13 cellular contexts compared by ENCODE assay signal in the genomic region with DNA sequence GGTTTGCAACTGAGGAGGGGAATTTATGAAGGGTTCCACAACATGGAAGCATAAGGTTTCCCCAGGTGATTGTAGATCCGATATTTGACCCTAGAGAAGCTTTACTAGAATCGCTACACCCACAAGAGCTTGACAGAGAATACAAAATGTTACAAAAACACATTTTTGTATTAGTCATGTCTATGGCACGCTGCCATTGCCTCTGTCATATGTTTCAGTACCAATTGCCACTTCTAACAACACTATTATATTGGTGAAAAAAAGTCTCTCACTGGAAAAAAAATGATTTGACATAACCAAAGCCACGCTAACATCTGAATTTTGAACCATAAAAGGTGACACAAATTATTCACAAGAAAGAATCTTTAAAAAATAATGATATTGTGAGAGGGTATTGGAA.
DNase-seq lines count a peak whose midpoint lies in the region; ATAC-seq and TF ChIP-seq lines count a peak whose summit lies in the region.
"Had no signal": no experiment of that assay in that cellular context is flagged by ENCODE, and none has a peak within 500 bp of the region (broad histone marks: within the 10 kb centered on the region; RNA-seq: fewer than 3 reads in every experiment).

No MANE protein-coding gene starts in this region.

- no peak overlapping the region for H2BK12ac ChIP-seq in neuronal stem cell (ENCODE audit: low read length)

- H4K20me1 ChIP-seq in GM23248 (ENCODE audit: insufficient read depth), result no peaks in the 10 kb centered on the region

- H3K9me3 ChIP-seq in GM23248 (ENCODE audit: low read depth), result no peaks in the 10 kb centered on the region
- H3K9me3 ChIP-seq in transverse colon, result no peaks in the 10 kb centered on the region
- no peaks in the 10 kb centered on the region for H3K9me3 ChIP-seq in neuronal stem cell (replicated peaks in 1 of 2; ENCODE audit: control insufficient read depth in 2 of 2, insufficient read depth in 1 of 2, low read depth in 1 of 2, low read length in 2 of 2)
- H3K9me3 ChIP-seq: HAP-1 had no signal

- peaks cover 11% of the 10 kb centered on the region for H3K4me1 ChIP-seq in GM23248 (ENCODE audit: insufficient read depth)
- H3K4me1 ChIP-seq in transverse colon, result no peaks in the 10 kb centered on the region
- H3K4me1 ChIP-seq in neuronal stem cell (ENCODE audit: control insufficient read depth in 2 of 2, insufficient read depth in 1 of 2, low read depth in 1 of 2, low read length in 2 of 2), result no peaks in the 10 kb centered on the region
- H3K4me1 ChIP-seq: HAP-1 had no signal

- H3K36me3 ChIP-seq in GM23248 (ENCODE audit: low read depth) (no peaks in the 10 kb centered on the region), transverse colon (no peaks in the 10 kb centered on the region), neuronal stem cell (replicated peaks in 1 of 2; ENCODE audit: control insufficient read depth in 2 of 2, insufficient read depth in 2 of 2, low read length in 2 of 2) (peaks cover 0 to 4% of the 10 kb centered on the region in 2 donors)
- H3K36me3 ChIP-seq: HAP-1 had no signal

- no peak overlapping the region for H4K8ac ChIP-seq in neuronal stem cell (ENCODE audit: low read depth, low read length)

- peak; percentile 51 for ATAC-seq in sciatic nerve
- no peak for ATAC-seq in activated CD4-positive, CD25-positive, alpha-beta regulatory T cell treated with anti-CD3 and anti-CD28 coated beads, Interleukin-2, amount 50 U/mL, for 24 hours

- H3K18ac ChIP-seq in neuronal stem cell (ENCODE audit: low read length), result no peak overlapping the region

- H4K91ac ChIP-seq in neuronal stem cell (ENCODE audit: low read depth, low read length, poor library complexity), result no peak overlapping the region

- no peak overlapping the region for H3K14ac ChIP-seq in neuronal stem cell (ENCODE audit: low read length)

- no peaks in the 10 kb centered on the region for H3K79me2 ChIP-seq in GM23248 (ENCODE audit: insufficient read depth)

- H2AFZ ChIP-seq in GM23248 (peak overlapping the region; percentile 54; the same call in 1 of the 2 replicates), neuronal stem cell (ENCODE audit: low read length) (no peak overlapping the region)
- H2AFZ ChIP-seq: PC-9 had no signal

- WGBS in GM23248 (ENCODE audit: low coverage in 1 of 2, low lambda C conversion rate in 2 of 2, missing lambda C conversion rate in 2 of 2), 2 experiments, result 22 to 24% methylated on average over 4 of the region's 4 CpGs
- 59 to 68% methylated on average over 4 of the region's 4 CpGs for WGBS in transverse colon (ENCODE audit: low coverage in 1 of 2), 2 donors
- WGBS in neuronal stem cell (ENCODE audit: extremely low coverage in 2 of 2, insufficient read length in 2 of 2, insufficient replicate concordance in 1 of 2), 2 donors, result no CpG with 5 or more reads among the region's 4 CpGs

- H3F3A ChIP-seq in GM23248 (ENCODE audit: insufficient read depth), result no peaks in the 10 kb centered on the region; the same call in 1 of the 2 replicates

- no peaks in the 10 kb centered on the region for H3K9me2 ChIP-seq in GM23248 (ENCODE audit: insufficient read depth)

- no peak for TF ChIP-seq EP300 in transverse colon (IDR thresholded peaks at IDR 0.05; ENCODE audit: low read depth)

- no peak overlapping the region for H2BK15ac ChIP-seq in neuronal stem cell (ENCODE audit: low read length)

- H3K27me3 ChIP-seq in GM23248 (replicated peaks; ENCODE audit: insufficient read depth), result no peaks in the 10 kb centered on the region
- H3K27me3 ChIP-seq in transverse colon, result no peaks in the 10 kb centered on the region
- H3K27me3 ChIP-seq in neuronal stem cell (ENCODE audit: control insufficient read depth in 3 of 3, insufficient read depth in 3 of 3, low read depth in 1 of 3, low read length in 3 of 3), result no peaks in the 10 kb centered on the region

- DNase-seq in GM23248 (peak; percentile 77), RPMI8226 (peak; percentile 5), fibroblast of mammary gland (ENCODE audit: low read depth) (peak; percentile 79), sciatic nerve (ENCODE audit: low spot score) (peak; percentile 58), medulla oblongata (ENCODE audit: extremely low spot score) (no peak), transverse colon (no peak), neuronal stem cell (ENCODE audit: low spot score) (no peak)
- DNase-seq: immature natural killer cell; KBM-7; stimulated activated naive CD4-positive, alpha-beta T cell treated with Interleukin-2 at 50 U/mL for 16 hours had no signal

- H3K9ac ChIP-seq in GM23248 (no peak overlapping the region), neuronal stem cell (ENCODE audit: low read depth, low read length, poor library complexity) (no peak overlapping the region)

- no peak overlapping the region for H2AK5ac ChIP-seq in neuronal stem cell (ENCODE audit: low read depth, low read length)

- H3K4me3 ChIP-seq in GM23248 (no peak overlapping the region; the same call in 1 of the 2 replicates), fibroblast of mammary gland (ENCODE audit: control insufficient read depth, low read depth, low read length) (no peak overlapping the region), transverse colon (no peak overlapping the region), neuronal stem cell (ENCODE audit: low read length in 2 of 2) (no peak overlapping the region)
- H3K4me3 ChIP-seq: HAP-1, PC-9 had no signal

- in situ Hi-C loops in GM23248 (cut with MboI) (no loop called here), transverse colon (cut with MboI; ENCODE audit: low pct_ligation_motif_present in 1 of 4, low pct_unique_long_range_greater_than_20kb in 1 of 4, low sequenced_read_pairs in 3 of 4) (no loop called here)

- TF ChIP-seq CTCF in fibroblast of mammary gland (conservative IDR thresholded peaks at IDR 0.05; ENCODE audit: control insufficient read depth, insufficient read depth, low read depth, low read length) (no peak), transverse colon (IDR thresholded peaks at IDR 0.05) (no peak)

- peak overlapping the region; percentile 49 for H3K4me2 ChIP-seq in GM23248 (ENCODE audit: unreplicated experiment)
- H3K4me2 ChIP-seq in neuronal stem cell (ENCODE audit: insufficient read depth, low read length, poor library complexity, severe bottlenecking), result no peak overlapping the region
- H3K4me2 ChIP-seq: PC-9 had no signal

- H3K27ac ChIP-seq in GM23248, result no peak overlapping the region
- H3K27ac ChIP-seq in transverse colon, result no peak overlapping the region
- H3K27ac ChIP-seq in neuronal stem cell (replicated peaks; ENCODE audit: low read length), result no peak overlapping the region
- H3K27ac ChIP-seq: PC-9 had no signal

- H2BK120ac ChIP-seq in neuronal stem cell (ENCODE audit: low read depth, low read length), result no peak overlapping the region

- H3K4ac ChIP-seq in neuronal stem cell (ENCODE audit: low read length), result no peak overlapping the region

- no peak overlapping the region for H3K23ac ChIP-seq in neuronal stem cell (ENCODE audit: low read depth, low read length, poor library complexity)

- no peaks in the 10 kb centered on the region for H3K79me1 ChIP-seq in neuronal stem cell (ENCODE audit: low read depth, low read length)

- intact Hi-C loops in sciatic nerve (cut with DNase I), result no loop called here
- intact Hi-C loops in transverse colon (cut with DNase I; ENCODE audit: low total_unique reads), result no loop called here

- H2BK5ac ChIP-seq in neuronal stem cell (ENCODE audit: low read length), result no peak overlapping the region

- no peak for TF ChIP-seq POLR2A in transverse colon (IDR thresholded peaks at IDR 0.05)

Comparison
In these comparisons a context has a peak if more than half of its experiments do, and no peak if none do; other contexts are left out.
1. DNase-seq: peak in GM23248 (single experiment), RPMI8226 (single experiment), fibroblast of mammary gland (single experiment) and sciatic nerve (single experiment); none in medulla oblongata (single experiment), transverse colon (single experiment) and neuronal stem cell (single experiment).